ENCODE assay signal across 8 cellular contexts in genomic region chr3:16350041-16350952, GRCh38.
DNase-seq lines count a peak whose midpoint lies in the region; ATAC-seq lines count a peak whose summit lies in the region.

No MANE protein-coding gene starts in this region.

- peaks cover 98% of the 10 kb centered on the region for H3K36me3 Mint-ChIP-seq in activated T-cell treated with anti-CD3 and anti-CD28 coated beads, Interleukin-2, amount 50 U/mL, for 24 hours (ENCODE audit: low read depth)
- H3K36me3 Mint-ChIP-seq in activated T-cell treated with anti-CD3 and anti-CD28 coated beads, Interleukin-2, amount 50 U/mL, for 4 hours (ENCODE audit: insufficient read depth), result peaks cover 60% of the 10 kb centered on the region

- no peak overlapping the region for H3K4me3 Mint-ChIP-seq in activated T-cell treated with anti-CD3 and anti-CD28 coated beads, Interleukin-2, amount 50 U/mL, for 24 hours
- no peak overlapping the region for H3K4me3 Mint-ChIP-seq in activated T-cell treated with anti-CD3 and anti-CD28 coated beads, Interleukin-2, amount 50 U/mL, for 4 hours

- DNase-seq in activated T-cell treated with anti-CD3 and anti-CD28 coated beads, Interleukin-2, amount 50 U/mL, for 24 hours, result no peak
- DNase-seq in activated T-cell treated with anti-CD3 and anti-CD28 coated beads, Interleukin-2, amount 50 U/mL, for 4 hours, result no peak
- peak; percentile 31 for DNase-seq in NCI-H748 (lab: John Stamatoyannopoulos, UW; ENCODE audit: unreplicated experiment)
- DNase-seq in dermis blood vessel endothelial cell, result peak; percentile 11
- no peak for DNase-seq in sciatic nerve (ENCODE audit: low spot score)
- DNase-seq in COR-L47 (lab: John Stamatoyannopoulos, UW), result no peak
- DNase-seq in RPMI8226, result no peak

- H3K9me3 Mint-ChIP-seq in activated T-cell treated with anti-CD3 and anti-CD28 coated beads, Interleukin-2, amount 50 U/mL, for 24 hours, result no peaks in the 10 kb centered on the region
- H3K9me3 Mint-ChIP-seq in activated T-cell treated with anti-CD3 and anti-CD28 coated beads, Interleukin-2, amount 50 U/mL, for 4 hours, result no peaks in the 10 kb centered on the region

- peaks cover 58% of the 10 kb centered on the region for H3K4me1 Mint-ChIP-seq in activated T-cell treated with anti-CD3 and anti-CD28 coated beads, Interleukin-2, amount 50 U/mL, for 24 hours (ENCODE audit: low read depth)
- H3K4me1 Mint-ChIP-seq in activated T-cell treated with anti-CD3 and anti-CD28 coated beads, Interleukin-2, amount 50 U/mL, for 4 hours (ENCODE audit: low read depth), result peaks cover 17% of the 10 kb centered on the region

- peak overlapping the region; percentile 76 for H3K27ac Mint-ChIP-seq in activated T-cell treated with anti-CD3 and anti-CD28 coated beads, Interleukin-2, amount 50 U/mL, for 24 hours

- no peaks in the 10 kb centered on the region for H3K27me3 Mint-ChIP-seq in activated T-cell treated with anti-CD3 and anti-CD28 coated beads, Interleukin-2, amount 50 U/mL, for 24 hours
- H3K27me3 Mint-ChIP-seq in activated T-cell treated with anti-CD3 and anti-CD28 coated beads, Interleukin-2, amount 50 U/mL, for 4 hours (ENCODE audit: low read depth), result no peaks in the 10 kb centered on the region

- no peak for ATAC-seq in activated T-cell treated with anti-CD3 and anti-CD28 coated beads, Interleukin-2, amount 50 U/mL, for 4 hours
- ATAC-seq in sciatic nerve (peak; percentile 79), GM19463 (IDR thresholded peaks at IDR 0.05; ENCODE audit: unreplicated experiment) (no peak)

- intact Hi-C loops in sciatic nerve (cut with DNase I), result no loop called here

Comparison
In these comparisons a context has a peak if more than half of its experiments do, and no peak if none do; other contexts are left out.
1. DNase-seq: peak in NCI-H748 (single experiment) and dermis blood vessel endothelial cell (single experiment); none in activated T-cell treated with anti-CD3 and anti-CD28 coated beads, Interleukin-2, amount 50 U/mL, for 24 hours (single experiment), activated T-cell treated with anti-CD3 and anti-CD28 coated beads, Interleukin-2, amount 50 U/mL, for 4 hours (single experiment), sciatic nerve (single experiment), COR-L47 (single experiment) and RPMI8226 (single experiment).